ENCODE assay signal across 22 cellular contexts in the genomic region with DNA sequence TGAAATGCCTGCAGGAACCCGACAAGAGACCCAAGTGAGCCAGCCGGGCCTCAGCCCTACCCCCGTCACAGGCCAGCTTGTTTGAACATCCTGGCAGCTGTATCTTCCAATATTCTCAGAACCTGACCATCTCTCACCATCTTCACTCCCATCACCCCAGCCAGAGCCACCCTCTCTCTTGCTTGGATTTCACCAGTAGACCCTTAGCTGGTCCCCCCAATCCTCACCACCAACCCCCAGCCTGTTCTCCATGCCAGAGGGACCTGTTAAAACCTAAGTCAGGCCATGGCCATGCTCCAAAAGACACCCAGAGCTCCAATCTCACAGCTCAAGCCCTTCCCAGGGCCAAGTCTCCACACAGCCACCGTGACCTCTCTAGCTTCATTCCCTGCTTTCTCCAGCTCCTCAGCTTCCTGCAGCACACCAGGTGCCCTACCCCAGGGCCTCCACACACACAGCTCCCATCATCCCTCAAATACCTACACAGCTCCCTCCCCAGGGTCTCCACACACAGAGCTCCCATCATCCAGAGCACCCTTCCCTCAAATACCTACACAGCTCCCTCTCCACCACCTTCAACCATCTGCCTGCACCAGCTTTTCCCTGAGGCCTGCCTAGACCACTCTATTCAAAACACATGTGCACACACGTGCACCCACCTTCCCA. TPM values are rescaled to one million over a fixed set of nuclear protein-coding genes. Genes with fewer than 3 reads are reported as not detected.
DNase-seq lines count a peak whose midpoint lies in the region; ATAC-seq, FAIRE-seq and TF ChIP-seq lines count a peak whose summit lies in the region.
"Had no signal": no experiment of that assay in that cellular context is flagged by ENCODE, and none has a peak within 500 bp of the region (broad histone marks: within the 10 kb centered on the region; RNA-seq: fewer than 3 reads in every experiment).

No MANE protein-coding gene starts in this region.

- H3K9me1 ChIP-seq in endothelial cell of umbilical vein (replicated peaks; ENCODE audit: control insufficient read depth, extremely low read depth, insufficient read depth, low read length) = no peaks in the 10 kb centered on the region

- no peak for DNase-seq in activated CD4-positive, alpha-beta T cell treated with anti-CD3 and anti-CD28 coated beads, Interleukin-2, amount 10 ng/mL, durations not matched to agents 24 days and 14 days
- DNase-seq in activated CD4-positive, alpha-beta T cell treated with anti-CD3 and anti-CD28 coated beads, Interleukin-2, amount 50 U/mL, for 1 hour = no peak
- DNase-seq in T-helper 17 cell (no peak), endothelial cell of umbilical vein (ENCODE audit: low read depth, low spot score) (no peak), osteocyte (ENCODE audit: extremely low spot score, unreplicated experiment) (no peak)
- no peak for DNase-seq in naive thymus-derived CD8-positive, alpha-beta T cell
- DNase-seq: NCI-H524 treated with DMSO at 0.1 percent for 48 hours had no signal

- TF ChIP-seq POLR2A in endothelial cell of umbilical vein (IDR thresholded peaks at IDR 0.05; ENCODE audit: low read depth, low read length) = no peak

- H3K4me1 Mint-ChIP-seq in activated CD4-positive, alpha-beta T cell treated with anti-CD3 and anti-CD28 coated beads, Interleukin-2, amount 10 ng/mL, durations not matched to agents 24 days and 14 days = peaks cover 20% of the 10 kb centered on the region
- peaks cover 23% of the 10 kb centered on the region for H3K4me1 Mint-ChIP-seq in T-helper 17 cell
- H3K4me1 Mint-ChIP-seq in osteocyte (ENCODE audit: unreplicated experiment) = peaks cover 29% of the 10 kb centered on the region
- peaks cover 20 to 31% (median 27%) of the 10 kb centered on the region in 4 donors for H3K4me1 Mint-ChIP-seq in naive thymus-derived CD8-positive, alpha-beta T cell

- dilution Hi-C loops in endothelial cell of umbilical vein (cut with MboI; ENCODE audit: extremely low pct_ligation_motif_present, low sequenced_read_pairs) = no loop called here

- no peaks in the 10 kb centered on the region for H4K20me1 ChIP-seq in endothelial cell of umbilical vein (replicated peaks; ENCODE audit: control insufficient read depth, extremely low read depth, insufficient read depth, low read length)

- H3K9me3 ChIP-seq in T-helper 17 cell (ENCODE audit: control insufficient read depth, low read length, poor library complexity, severe bottlenecking) = no peaks in the 10 kb centered on the region
- no peaks in the 10 kb centered on the region for H3K9me3 ChIP-seq in endothelial cell of umbilical vein (replicated peaks; ENCODE audit: control insufficient read depth, insufficient read depth, low read length)
- H3K9me3 ChIP-seq: esophagus muscularis mucosa, heart left ventricle, testis had no signal

- FAIRE-seq in endothelial cell of umbilical vein (lab: Jason Lieb, UNC) = no peak
- FAIRE-seq: G401.6, keratinocyte had no signal

- POLR2A ChIA-PET in endothelial cell of umbilical vein (lab: Charles Lee) = no interaction called here
- POLR2A ChIA-PET in naive thymus-derived CD8-positive, alpha-beta T cell (lab: Charles Lee) = interaction anchor here (0.6 kb wide), 1 partner anchor 186 kb away, joined by 3 read pairs; no protein-coding TSS in a partner anchor

- no peaks in the 10 kb centered on the region for H3K27me3 ChIP-seq in endothelial cell of umbilical vein (ENCODE audit: control insufficient read depth in 2 of 2, insufficient read depth in 2 of 2, low read length in 2 of 2)
- H3K27me3 ChIP-seq: testis had no signal

- TF ChIP-seq CTCF in endothelial cell of umbilical vein (IDR thresholded peaks at IDR 0.05; ENCODE audit: extremely low read depth in 1 of 2, insufficient read depth in 1 of 2, low read depth in 1 of 2, low read length in 2 of 2) (no peak), osteocyte (IDR thresholded peaks at IDR 0.05) (no peak)

- peaks cover 2 to 22% of the 10 kb centered on the region in 2 experiments for H3K36me3 ChIP-seq in endothelial cell of umbilical vein (ENCODE audit: control insufficient read depth in 2 of 2, extremely low read depth in 1 of 2, insufficient read depth in 2 of 2, low read length in 2 of 2)

- H2AFZ ChIP-seq in endothelial cell of umbilical vein (ENCODE audit: low read depth, low read length) = no peak overlapping the region

- no peak overlapping the region for H3K27ac ChIP-seq in endothelial cell of umbilical vein (ENCODE audit: insufficient read depth, low read depth, low read length)
- H3K27ac ChIP-seq: C4-2B, testis had no signal

- no peak overlapping the region for H3K9ac ChIP-seq in endothelial cell of umbilical vein (replicated peaks; ENCODE audit: extremely low read depth, insufficient read depth, low read length)

- no peaks in the 10 kb centered on the region for H3K9me3 Mint-ChIP-seq in activated CD4-positive, alpha-beta T cell treated with anti-CD3 and anti-CD28 coated beads, Interleukin-2, amount 10 ng/mL, durations not matched to agents 24 days and 14 days
- no peaks in the 10 kb centered on the region for H3K9me3 Mint-ChIP-seq in osteocyte (ENCODE audit: unreplicated experiment)
- H3K9me3 Mint-ChIP-seq in naive thymus-derived CD8-positive, alpha-beta T cell = peaks cover 0 to 2% (median 0%) of the 10 kb centered on the region in 9 donors
- H3K9me3 Mint-ChIP-seq: activated naive CD4-positive, alpha-beta T cell treated with anti-CD3 and anti-CD28 coated beads, Interleukin-2, amount 50 U/mL, for 72 hours; dendritic cell treated with granulocyte-macrophage colony-stimulating factor and Interleukin-4, amounts not matched to agents 40 ng/mL and 50 ng/mL, for 4 days; endodermal cell had no signal

- CTCF ChIA-PET in endothelial cell of umbilical vein (lab: Charles Lee) = interaction anchor here (1.2 to 3.7 kb wide), 8 partner anchors 9 to 415 kb away, joined by 4 to 51 read pairs (median 8); a partner anchor contains a TSS

- H3K4me3 Mint-ChIP-seq in activated CD4-positive, alpha-beta T cell treated with anti-CD3 and anti-CD28 coated beads, Interleukin-2, amount 10 ng/mL, durations not matched to agents 24 days and 14 days = no peak overlapping the region
- H3K4me3 Mint-ChIP-seq in T-helper 17 cell (peak overlapping the region; percentile 36), osteocyte (ENCODE audit: unreplicated experiment) (peak overlapping the region; percentile 0)
- peak overlapping the region in 5 of 10 donors; percentile 7 to 67 (median 21) for H3K4me3 Mint-ChIP-seq in naive thymus-derived CD8-positive, alpha-beta T cell
- H3K4me3 Mint-ChIP-seq: activated CD4-positive, alpha-beta T cell treated with anti-CD3 and anti-CD28 coated beads for 36 hours; dendritic cell treated with granulocyte-macrophage colony-stimulating factor and Interleukin-4, amounts not matched to agents 40 ng/mL and 50 ng/mL, for 4 days had no signal

- H3K4me2 ChIP-seq in endothelial cell of umbilical vein (ENCODE audit: insufficient read depth, low read length) = no peak overlapping the region
- H3K4me2 ChIP-seq: smooth muscle cell had no signal

- peak overlapping the region; percentile 6 for H3K27ac Mint-ChIP-seq in activated CD4-positive, alpha-beta T cell treated with anti-CD3 and anti-CD28 coated beads, Interleukin-2, amount 10 ng/mL, durations not matched to agents 24 days and 14 days
- H3K27ac Mint-ChIP-seq in T-helper 17 cell (peak overlapping the region; percentile 80), osteocyte (ENCODE audit: unreplicated experiment) (peak overlapping the region; percentile 20)
- peak overlapping the region in 4 of 10 donors; percentile 46 to 55 (median 52) for H3K27ac Mint-ChIP-seq in naive thymus-derived CD8-positive, alpha-beta T cell
- H3K27ac Mint-ChIP-seq: activated CD4-positive, alpha-beta T cell treated with anti-CD3 and anti-CD28 coated beads for 36 hours; endodermal cell had no signal

- H3K36me3 Mint-ChIP-seq in activated CD4-positive, alpha-beta T cell treated with anti-CD3 and anti-CD28 coated beads, Interleukin-2, amount 10 ng/mL, durations not matched to agents 24 days and 14 days (ENCODE audit: low read depth) = peaks cover 25% of the 10 kb centered on the region
- H3K36me3 Mint-ChIP-seq in T-helper 17 cell (ENCODE audit: low read depth) (peaks cover 17% of the 10 kb centered on the region), osteocyte (ENCODE audit: unreplicated experiment) (peaks cover 7% of the 10 kb centered on the region)
- peaks cover 0 to 25% (median 6%) of the 10 kb centered on the region in 3 donors for H3K36me3 Mint-ChIP-seq in naive thymus-derived CD8-positive, alpha-beta T cell

- intact Hi-C loops in activated CD4-positive, alpha-beta T cell treated with anti-CD3 and anti-CD28 coated beads, Interleukin-2, amount 10 ng/mL, durations not matched to agents 24 days and 14 days (cut with micrococcal nuclease) = no loop called here
- intact Hi-C loops in endothelial cell of umbilical vein (cut with micrococcal nuclease) = loop anchor here (5.0 kb wide), 2 partner anchors 207 to 553 kb away; a partner anchor contains a TSS

- H3K79me2 ChIP-seq in endothelial cell of umbilical vein (ENCODE audit: control insufficient read depth, insufficient read depth, low read length) = peaks cover 5% of the 10 kb centered on the region

- peaks cover 31% of the 10 kb centered on the region for H3K27me3 Mint-ChIP-seq in activated CD4-positive, alpha-beta T cell treated with anti-CD3 and anti-CD28 coated beads, Interleukin-2, amount 10 ng/mL, durations not matched to agents 24 days and 14 days
- peaks cover 34% of the 10 kb centered on the region for H3K27me3 Mint-ChIP-seq in T-helper 17 cell
- peaks cover 12% of the 10 kb centered on the region for H3K27me3 Mint-ChIP-seq in osteocyte (ENCODE audit: unreplicated experiment)
- H3K27me3 Mint-ChIP-seq in naive thymus-derived CD8-positive, alpha-beta T cell = peaks cover 24 to 50% (median 31%) of the 10 kb centered on the region in 5 donors

- H3K4me1 ChIP-seq in endothelial cell of umbilical vein (ENCODE audit: control insufficient read depth, extremely low read depth, insufficient read depth, low read length) = peaks cover 18% of the 10 kb centered on the region

- no peak for ATAC-seq in T-helper 17 cell
- no peak for ATAC-seq in HG03469 (IDR thresholded peaks at IDR 0.05; ENCODE audit: unreplicated experiment)
- ATAC-seq in HG03045 (IDR thresholded peaks at IDR 0.05; ENCODE audit: unreplicated experiment) = no peak
- ATAC-seq in naive thymus-derived CD8-positive, alpha-beta T cell = no peak

- BruUV-seq in endothelial cell of umbilical vein (replicated peaks; lab: Mats Ljungman, UMichigan) = TSS peak; percentile 15

- no peak overlapping the region for H3K4me3 ChIP-seq in endothelial cell of umbilical vein (replicated peaks in 1 of 3; ENCODE audit: insufficient read depth in 1 of 3, low read depth in 1 of 3, low read length in 3 of 3)
- H3K4me3 ChIP-seq: esophagus muscularis mucosa, smooth muscle cell, testis had no signal

RNA-seq across cellular contexts. Expression of a gene that starts 13.7 kb away (rescaled TPM):
- total RNA-seq in activated CD4-positive, alpha-beta T cell treated with anti-CD3 and anti-CD28 coated beads, Interleukin-2, amount 10 ng/mL, durations not matched to agents 24 days and 14 days = 3.7 and 3.9 TPM in 2 replicates
- total RNA-seq in T-helper 17 cell (1 to 10 TPM; 1.8 to 3.3 TPM), endothelial cell of umbilical vein (18.1 and 28.9 TPM in 2 replicates), osteocyte (4.5 and 7.0 TPM in 2 replicates)
- polyA plus RNA-seq in endothelial cell of umbilical vein = 13.8 and 15.9 TPM in 2 replicates
- 28.5 and 33.7 TPM in 2 replicates for polyA plus RNA-seq in endothelial cell of umbilical vein (2011; cell fraction: cytosol; rRNA removed)
- polyA plus RNA-seq in endothelial cell of umbilical vein (2011; cell fraction: nucleus; rRNA removed) = 14.0 and 17.1 TPM in 2 replicates
- polyA plus RNA-seq in endothelial cell of umbilical vein (2012) = 20.8 and 24.7 TPM in 2 replicates
- polyA minus RNA-seq in endothelial cell of umbilical vein = 3.9 and 5.5 TPM in 2 replicates
- 4.0 TPM for polyA minus RNA-seq in endothelial cell of umbilical vein (2011; cell fraction: cytosol; rRNA and poly(A)+ RNA removed)
- 0.72 and 1.7 TPM in 2 replicates for polyA minus RNA-seq in endothelial cell of umbilical vein (2011; cell fraction: nucleus; rRNA and poly(A)+ RNA removed)
- total RNA-seq in naive thymus-derived CD8-positive, alpha-beta T cell = under 1 TPM in 1 of 2 experiments, not detected in 1; 0.39 TPM
- polyA plus RNA-seq in naive thymus-derived CD8-positive, alpha-beta T cell = 1 to 10 TPM in 1 of 3 donors, under 1 TPM in 2; 0.81 to 2.1 (median 0.85) TPM

RNA-seq across cellular contexts. Expression of a gene that starts 26.5 kb away (rescaled TPM):
- total RNA-seq in activated CD4-positive, alpha-beta T cell treated with anti-CD3 and anti-CD28 coated beads, Interleukin-2, amount 10 ng/mL, durations not matched to agents 24 days and 14 days = 21.7 and 23.2 TPM in 2 replicates
- total RNA-seq in T-helper 17 cell (10 to 100 TPM; 11.3 to 12.9 TPM), endothelial cell of umbilical vein (14.0 and 19.6 TPM in 2 replicates), osteocyte (13.0 and 15.1 TPM in 2 replicates)
- polyA plus RNA-seq in endothelial cell of umbilical vein = 8.7 and 9.5 TPM in 2 replicates
- 6.0 and 6.5 TPM in 2 replicates for polyA plus RNA-seq in endothelial cell of umbilical vein (2011; cell fraction: cytosol; rRNA removed)
- polyA plus RNA-seq in endothelial cell of umbilical vein (2011; cell fraction: nucleus; rRNA removed) = 10.5 and 13.6 TPM in 2 replicates
- polyA plus RNA-seq in endothelial cell of umbilical vein (2012) = 16.0 and 18.7 TPM in 2 replicates
- polyA minus RNA-seq in endothelial cell of umbilical vein = 8.3 and 11.4 TPM in 2 replicates
- polyA minus RNA-seq in endothelial cell of umbilical vein (2011; cell fraction: cytosol; rRNA and poly(A)+ RNA removed) = 18.4 TPM
- 6.1 and 10.9 TPM in 2 replicates for polyA minus RNA-seq in endothelial cell of umbilical vein (2011; cell fraction: nucleus; rRNA and poly(A)+ RNA removed)
- 10 to 100 TPM; 24.3 to 26.1 TPM for total RNA-seq in naive thymus-derived CD8-positive, alpha-beta T cell
- 10 to 100 TPM in 1 of 3 donors, 1 to 10 TPM in 2; 4.3 to 18.0 (median 5.3) TPM for polyA plus RNA-seq in naive thymus-derived CD8-positive, alpha-beta T cell

RNA-seq across cellular contexts. Expression of a gene that starts 28.0 kb away (rescaled TPM):
- total RNA-seq in activated CD4-positive, alpha-beta T cell treated with anti-CD3 and anti-CD28 coated beads, Interleukin-2, amount 10 ng/mL, durations not matched to agents 24 days and 14 days = 103 and 104 TPM in 2 replicates
- total RNA-seq in T-helper 17 cell (100 to 1,000 TPM; 133 to 173 TPM), endothelial cell of umbilical vein (137 and 149 TPM in 2 replicates), osteocyte (123 and 135 TPM in 2 replicates)
- 69.5 and 86.4 TPM in 2 replicates for polyA plus RNA-seq in endothelial cell of umbilical vein
- 25.7 and 48.4 TPM in 2 replicates for polyA plus RNA-seq in endothelial cell of umbilical vein (2011; cell fraction: cytosol; rRNA removed)
- polyA plus RNA-seq in endothelial cell of umbilical vein (2011; cell fraction: nucleus; rRNA removed) = 435 and 453 TPM in 2 replicates
- 78.4 and 97.9 TPM in 2 replicates for polyA plus RNA-seq in endothelial cell of umbilical vein (2012)
- polyA minus RNA-seq in endothelial cell of umbilical vein = 30.1 and 37.1 TPM in 2 replicates
- 17.8 TPM for polyA minus RNA-seq in endothelial cell of umbilical vein (2011; cell fraction: cytosol; rRNA and poly(A)+ RNA removed)
- polyA minus RNA-seq in endothelial cell of umbilical vein (2011; cell fraction: nucleus; rRNA and poly(A)+ RNA removed) = 60.6 and 103 TPM in 2 replicates
- total RNA-seq in naive thymus-derived CD8-positive, alpha-beta T cell = 100 to 1,000 TPM; 140 to 141 TPM
- polyA plus RNA-seq in naive thymus-derived CD8-positive, alpha-beta T cell = 1 to 10 TPM; 2.7 to 6.2 (median 3.9) TPM

RNA-seq across cellular contexts. Expression of a gene that starts 51.3 kb away (rescaled TPM):
- total RNA-seq in activated CD4-positive, alpha-beta T cell treated with anti-CD3 and anti-CD28 coated beads, Interleukin-2, amount 10 ng/mL, durations not matched to agents 24 days and 14 days = 0.17 and 0.42 TPM in 2 replicates
- total RNA-seq in T-helper 17 cell (10 to 100 TPM in 1 of 2 donors, 1 to 10 TPM in 1; 1.8 to 22.1 TPM), endothelial cell of umbilical vein (0.27 and 0.28 TPM in 2 replicates), osteocyte (0.32 TPM in 1 of 2 replicates, not detected in the other)
- 0.11 and 0.21 TPM in 2 replicates for polyA plus RNA-seq in endothelial cell of umbilical vein
- polyA plus RNA-seq in endothelial cell of umbilical vein (2011; cell fraction: cytosol; rRNA removed) = 0.07 and 0.15 TPM in 2 replicates
- 0.29 and 0.54 TPM in 2 replicates for polyA plus RNA-seq in endothelial cell of umbilical vein (2011; cell fraction: nucleus; rRNA removed)
- 0.33 and 0.84 TPM in 2 replicates for polyA plus RNA-seq in endothelial cell of umbilical vein (2012)
- 0.62 and 0.92 TPM in 2 replicates for polyA minus RNA-seq in endothelial cell of umbilical vein
- not detected for polyA minus RNA-seq in endothelial cell of umbilical vein (2011; cell fraction: cytosol; rRNA and poly(A)+ RNA removed)
- polyA minus RNA-seq in endothelial cell of umbilical vein (2011; cell fraction: nucleus; rRNA and poly(A)+ RNA removed) = not detected in 2 replicates
- under 1 TPM; 0.31 to 0.69 TPM for total RNA-seq in naive thymus-derived CD8-positive, alpha-beta T cell
- polyA plus RNA-seq in naive thymus-derived CD8-positive, alpha-beta T cell = under 1 TPM in 1 of 3 donors, not detected in 2; 0.08 TPM
- total RNA-seq: MCF 10A, smooth muscle cell, urinary bladder had no signal
- polyA plus RNA-seq: smooth muscle cell had no signal

RNA-seq across cellular contexts. Expression of a gene that starts 59.6 kb away (rescaled TPM):
- 0.36 and 0.51 TPM in 2 replicates for total RNA-seq in activated CD4-positive, alpha-beta T cell treated with anti-CD3 and anti-CD28 coated beads, Interleukin-2, amount 10 ng/mL, durations not matched to agents 24 days and 14 days
- total RNA-seq in T-helper 17 cell (under 1 TPM in 1 of 2 donors, not detected in 1; 0.52 TPM), endothelial cell of umbilical vein (0.51 and 0.92 TPM in 2 replicates), osteocyte (not detected in 2 replicates)
- polyA plus RNA-seq in endothelial cell of umbilical vein = 0.18 and 0.22 TPM in 2 replicates
- polyA plus RNA-seq in endothelial cell of umbilical vein (2011; cell fraction: cytosol; rRNA removed) = 0.35 and 0.39 TPM in 2 replicates
- 0.18 TPM in 1 of 2 replicates, not detected in the other for polyA plus RNA-seq in endothelial cell of umbilical vein (2011; cell fraction: nucleus; rRNA removed)
- polyA plus RNA-seq in endothelial cell of umbilical vein (2012) = 0.82 and 0.91 TPM in 2 replicates
- polyA minus RNA-seq in endothelial cell of umbilical vein = 5.8 and 5.9 TPM in 2 replicates
- 8.9 TPM for polyA minus RNA-seq in endothelial cell of umbilical vein (2011; cell fraction: cytosol; rRNA and poly(A)+ RNA removed)
- not detected in 2 replicates for polyA minus RNA-seq in endothelial cell of umbilical vein (2011; cell fraction: nucleus; rRNA and poly(A)+ RNA removed)
- total RNA-seq in naive thymus-derived CD8-positive, alpha-beta T cell = not detected
- not detected for polyA plus RNA-seq in naive thymus-derived CD8-positive, alpha-beta T cell
- polyA plus RNA-seq: urinary bladder had no signal
